8 cellular contexts compared by ENCODE assay signal in genomic region chr22:41532908-41533825, GRCh38. TPM values are rescaled to one million over a fixed set of nuclear protein-coding genes. Genes with fewer than 3 reads are reported as not detected.
DNase-seq lines count a peak whose midpoint lies in the region; ATAC-seq and TF ChIP-seq lines count a peak whose summit lies in the region.

No MANE protein-coding gene starts in this region.

- H3K36me3 ChIP-seq in right lobe of liver: peaks cover 0 to 41% (median 8%) of the 10 kb centered on the region in 4 donors

- peaks cover 0 to 15% (median 0%) of the 10 kb centered on the region in 4 donors for H3K4me1 ChIP-seq in right lobe of liver

- peak; percentile 47 to 64 (median 62) for ATAC-seq in right lobe of liver

- DNase-seq in NCI-H1092 (lab: John Stamatoyannopoulos, UW) (peak; percentile 33), right lobe of liver (peak in 2 of 3 donors; percentile 72 to 76), NCI-H187 (lab: John Stamatoyannopoulos, UW) (no peak), OCI-M2 (lab: John Stamatoyannopoulos, UW; ENCODE audit: unreplicated experiment) (no peak)
- DNase-seq in activated CD4-positive, alpha-beta T cell treated with anti-CD3 and anti-CD28 coated beads for 48 hours: peak; percentile 84
- peak; percentile 35 for DNase-seq in stimulated activated CD8-positive, alpha-beta memory T cell treated with anti-CD3 and anti-CD28 coated beads, Interleukin-12 subunit alpha, Interleukin-12 subunit beta, amount 100 ng/mL, for 4 hours (ENCODE audit: low read depth)

- TF ChIP-seq POLR2A in right lobe of liver (IDR thresholded peaks at IDR 0.05): no peak

- peak; percentile 79 for TF ChIP-seq CTCF in GM12874 (IDR thresholded peaks at IDR 0.05; ENCODE audit: insufficient read depth, low read depth, low read length)
- peak; percentile 65 to 80 (median 73) for TF ChIP-seq CTCF in right lobe of liver (IDR thresholded peaks at IDR 0.05)

- H3K9me3 ChIP-seq in right lobe of liver: no peaks in the 10 kb centered on the region

- 65% methylated on average over 5 of the region's 19 CpGs for WGBS in right lobe of liver (ENCODE audit: insufficient coverage, low coverage, low lambda C conversion rate, missing lambda C conversion rate)

- intact Hi-C loops in right lobe of liver (cut with DNase I): no loop called here

- no peaks in the 10 kb centered on the region for H3K27me3 ChIP-seq in right lobe of liver

- H3K4me3 ChIP-seq in right lobe of liver: no peak overlapping the region

- H3K27ac ChIP-seq in cingulate gyrus (ENCODE audit: low read depth, low read length): peak overlapping the region; percentile 84
- H3K27ac ChIP-seq in right lobe of liver: no peak overlapping the region

RNA-seq across cellular contexts. Expression of gene POLR3H, which starts 11.1 kb away (rescaled TPM):
- total RNA-seq in right lobe of liver: 10 to 100 TPM in 5 of 6 experiments, 1 to 10 TPM in 1; 9.5 to 23.0 (median 18.0) TPM

RNA-seq across cellular contexts. Expression of gene CSDC2, which starts 27.6 kb away (rescaled TPM):
- total RNA-seq in right lobe of liver: 1 to 10 TPM in 1 of 6 experiments, under 1 TPM in 4, not detected in 1; 0.31 to 3.8 (median 0.37) TPM

RNA-seq across cellular contexts. Expression of gene PMM1, which starts 56.5 kb away (rescaled TPM):
- 10 to 100 TPM; 21.6 to 45.1 (median 36.2) TPM for total RNA-seq in right lobe of liver

Comparison
In these comparisons a context has a peak if more than half of its experiments do, and no peak if none do; other contexts are left out.
1. DNase-seq: peak in NCI-H1092 (single experiment), activated CD4-positive, alpha-beta T cell treated with anti-CD3 and anti-CD28 coated beads for 48 hours (single experiment), right lobe of liver (2 of 3) and stimulated activated CD8-positive, alpha-beta memory T cell treated with anti-CD3 and anti-CD28 coated beads, Interleukin-12 subunit alpha, Interleukin-12 subunit beta, amount 100 ng/mL, for 4 hours (single experiment); none in NCI-H187 (0 of 2) and OCI-M2 (single experiment).